1 cellular context compared by ENCODE assay signal in the genomic region with DNA sequence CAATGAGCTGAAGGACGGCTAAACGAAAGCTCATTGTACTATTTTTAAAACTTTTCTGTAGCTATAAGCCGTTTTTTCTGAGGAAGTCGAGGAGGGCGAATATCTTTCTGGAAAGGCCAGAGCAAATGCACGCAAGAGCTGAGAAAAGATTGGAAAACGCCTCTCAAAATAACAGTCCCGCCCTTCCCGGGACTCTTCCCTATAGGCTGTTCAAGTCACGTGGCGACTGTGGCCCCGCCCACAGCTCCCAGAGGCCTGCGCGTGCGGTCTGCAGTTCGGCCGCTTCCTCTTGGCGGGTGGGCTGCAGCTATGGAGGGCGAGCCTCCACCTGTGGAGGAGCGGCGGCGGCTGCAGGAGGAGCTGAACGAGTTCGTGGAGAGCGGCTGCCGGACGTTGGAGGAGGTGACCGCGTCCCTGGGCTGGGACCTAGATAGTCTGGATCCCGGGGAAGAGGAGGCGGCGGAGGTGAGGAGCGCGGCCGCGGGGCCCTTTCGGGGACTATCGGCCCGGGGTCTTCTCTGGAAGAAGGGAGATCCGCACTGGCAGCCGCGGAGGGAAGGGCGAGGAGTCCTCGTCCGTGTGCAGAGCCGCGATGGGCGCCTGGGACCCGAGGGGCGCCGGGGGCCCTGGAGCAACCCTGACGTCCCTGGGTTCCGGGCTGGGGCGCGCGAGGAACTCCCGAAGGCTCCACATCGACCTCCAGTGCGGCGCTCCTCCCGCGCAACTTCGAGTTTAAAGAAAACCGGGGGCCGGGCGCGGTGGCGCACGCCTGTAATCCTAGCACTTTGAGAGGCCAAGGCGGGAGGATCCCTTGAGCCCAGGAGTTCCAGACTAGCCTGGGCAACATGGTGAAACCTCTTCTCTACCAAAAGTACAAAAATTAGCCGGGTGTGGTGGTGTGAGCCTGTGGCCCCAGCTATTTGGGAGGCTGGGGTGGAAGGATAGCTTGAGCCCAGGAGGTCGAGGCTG.
TF ChIP-seq lines count a peak whose summit lies in the region.

A gene with protein sequence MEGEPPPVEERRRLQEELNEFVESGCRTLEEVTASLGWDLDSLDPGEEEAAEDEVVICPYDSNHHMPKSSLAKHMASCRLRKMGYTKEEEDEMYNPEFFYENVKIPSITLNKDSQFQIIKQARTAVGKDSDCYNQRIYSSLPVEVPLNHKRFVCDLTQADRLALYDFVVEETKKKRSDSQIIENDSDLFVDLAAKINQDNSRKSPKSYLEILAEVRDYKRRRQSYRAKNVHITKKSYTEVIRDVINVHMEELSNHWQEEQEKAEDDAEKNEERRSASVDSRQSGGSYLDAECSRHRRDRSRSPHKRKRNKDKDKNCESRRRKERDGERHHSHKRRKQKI (plus strand): TSS at position 250 of the 969 bp plus-strand sequence. CDS start 60 bp downstream, at position 310.

TF ChIP-seq in H1, 55 proteins besides CTCF, POLR2A, EP300 and RAD21 (continued from another document):
- TF ChIP-seq, protein P1, sequence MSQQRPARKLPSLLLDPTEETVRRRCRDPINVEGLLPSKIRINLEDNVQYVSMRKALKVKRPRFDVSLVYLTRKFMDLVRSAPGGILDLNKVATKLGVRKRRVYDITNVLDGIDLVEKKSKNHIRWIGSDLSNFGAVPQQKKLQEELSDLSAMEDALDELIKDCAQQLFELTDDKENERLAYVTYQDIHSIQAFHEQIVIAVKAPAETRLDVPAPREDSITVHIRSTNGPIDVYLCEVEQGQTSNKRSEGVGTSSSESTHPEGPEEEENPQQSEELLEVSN (IDR thresholded peaks at IDR 0.05), result peak; percentile 79
